In genomic region chr5:34740306-34740891, GRCh38 we compare ENCODE assay signal across 22 cellular contexts.
A peak's percentile ranks its signal among the peaks of the same experiment; 100 is the strongest.
DNase-seq lines count a peak whose midpoint lies in the region; ATAC-seq and TF ChIP-seq lines count a peak whose summit lies in the region.
"Had no signal": no experiment of that assay in that cellular context is flagged by ENCODE, and none has a peak within 500 bp of the region (broad histone marks: within the 10 kb centered on the region; RNA-seq: fewer than 3 reads in every experiment).

No MANE protein-coding gene starts in this region.

- H3K27ac Mint-ChIP-seq in T-helper 17 cell: peak overlapping the region; percentile 34
- H3K27ac Mint-ChIP-seq: CD8-positive, alpha-beta T cell; GM23338; naive thymus-derived CD8-positive, alpha-beta T cell; stimulated activated memory B cell treated with anti-CD40 and anti-IgM and Interleukin-4, amounts not matched to agents 10 μg/mL and 1 μg/mL and 100 μg/mL, for 72 hours had no signal

- 66 to 71% methylated on average over 6 of the region's 6 CpGs for WGBS in lung, 2 donors
- 44% methylated on average over 6 of the region's 6 CpGs for WGBS in smooth muscle cell (ENCODE audit: low lambda C conversion rate)

- H3K9me3 ChIP-seq in T-helper 17 cell (ENCODE audit: control insufficient read depth, low read length, poor library complexity, severe bottlenecking) (no peaks in the 10 kb centered on the region), lung (ENCODE audit: control insufficient read depth in 2 of 2, insufficient read depth in 1 of 2, low read length in 1 of 2) (no peaks in the 10 kb centered on the region), smooth muscle cell (replicated peaks; ENCODE audit: low read depth) (no peaks in the 10 kb centered on the region)
- H3K9me3 ChIP-seq: psoas muscle had no signal

- TF ChIP-seq CTCF in fibroblast of the aortic adventitia (IDR thresholded peaks at IDR 0.05; ENCODE audit: insufficient read depth, low read length) (peak; percentile 3), lung (IDR thresholded peaks at IDR 0.05; ENCODE audit: control extremely low read depth, extremely low read depth) (no peak), smooth muscle cell (IDR thresholded peaks at IDR 0.05; ENCODE audit: borderline replicate concordance, insufficient read depth, poor library complexity, severe bottlenecking) (no peak)

- no peak overlapping the region for H2AFZ ChIP-seq in smooth muscle cell (ENCODE audit: low read depth)
- H2AFZ ChIP-seq: GM23338 had no signal

- H3K4me3 ChIP-seq in fibroblast of the aortic adventitia (ENCODE audit: low read depth, low read length) (no peak overlapping the region), lung (no peak overlapping the region), smooth muscle cell (no peak overlapping the region)
- H3K4me3 ChIP-seq: GM23338, psoas muscle, SK-N-MC had no signal

- no peaks in the 10 kb centered on the region for H3K27me3 ChIP-seq in lung (ENCODE audit: control insufficient read depth, insufficient read depth)
- H3K27me3 ChIP-seq in smooth muscle cell (ENCODE audit: low read depth): no peaks in the 10 kb centered on the region

- H3K4me1 Mint-ChIP-seq in T-helper 17 cell: no peaks in the 10 kb centered on the region
- H3K4me1 Mint-ChIP-seq: stimulated activated memory B cell treated with anti-CD40 and anti-IgM and Interleukin-4, amounts not matched to agents 10 μg/mL and 1 μg/mL and 100 μg/mL, for 72 hours had no signal

- peak overlapping the region; percentile 7 for H3K9ac ChIP-seq in smooth muscle cell (ENCODE audit: low read depth)

- peaks cover 6 to 9% of the 10 kb centered on the region in 2 donors for H3K4me1 ChIP-seq in lung (ENCODE audit: control insufficient read depth in 2 of 2, insufficient read depth in 2 of 2, low read length in 2 of 2)
- peaks cover 5% of the 10 kb centered on the region for H3K4me1 ChIP-seq in smooth muscle cell (ENCODE audit: low read depth)
- H3K4me1 ChIP-seq: psoas muscle had no signal

- no peak overlapping the region for H3K27ac ChIP-seq in lung (ENCODE audit: low read depth in 1 of 2, low read length in 1 of 2)
- peak overlapping the region; percentile 90 for H3K27ac ChIP-seq in smooth muscle cell (ENCODE audit: low read depth)
- H3K27ac ChIP-seq: psoas muscle, SK-N-MC had no signal

- intact Hi-C loops in posterior cingulate gyrus (cut with DNase I): no loop called here

- no peaks in the 10 kb centered on the region for H3K36me3 Mint-ChIP-seq in T-helper 17 cell (ENCODE audit: low read depth)
- H3K36me3 Mint-ChIP-seq: CD8-positive, alpha-beta T cell; naive thymus-derived CD8-positive, alpha-beta T cell; stimulated activated memory B cell treated with anti-CD40 and anti-IgM and Interleukin-4, amounts not matched to agents 10 μg/mL and 1 μg/mL and 100 μg/mL, for 72 hours had no signal

- ATAC-seq in T-helper 17 cell (no peak), lung (ENCODE audit: insufficient read depth, low FRiP score) (peak; percentile 42), GM19397 (IDR thresholded peaks at IDR 0.05; ENCODE audit: unreplicated experiment) (no peak)
- ATAC-seq: CD8-positive, alpha-beta T cell; GM23338; left colon; naive thymus-derived CD8-positive, alpha-beta T cell; PC-3; psoas muscle; stimulated activated memory B cell treated with anti-CD40 and anti-IgM and Interleukin-4, amounts not matched to agents 10 μg/mL and 1 μg/mL and 100 μg/mL, for 72 hours had no signal

- peak overlapping the region; percentile 34 for H3K4me2 ChIP-seq in smooth muscle cell
- H3K4me2 ChIP-seq: GM23338 had no signal

- no peaks in the 10 kb centered on the region for H3K36me3 ChIP-seq in lung (ENCODE audit: control insufficient read depth in 2 of 2, insufficient read depth in 2 of 2, low read length in 2 of 2)
- H3K36me3 ChIP-seq in smooth muscle cell (ENCODE audit: low read depth): no peaks in the 10 kb centered on the region

- DNase-seq in T-helper 17 cell: no peak
- peak; percentile 83 for DNase-seq in fibroblast of the aortic adventitia (ENCODE audit: low read depth)
- DNase-seq in lung (ENCODE audit: low spot score): peak; percentile 34
- no peak for DNase-seq in smooth muscle cell (lab: John Stamatoyannopoulos, UW; ENCODE audit: unreplicated experiment)
- no peak for DNase-seq in NK-92 (lab: John Stamatoyannopoulos, UW; ENCODE audit: unreplicated experiment)
- DNase-seq in posterior cingulate gyrus: no peak
- no peak for DNase-seq in HT-29 (ENCODE audit: low spot score)
- DNase-seq: activated CD4-positive, alpha-beta T cell treated with anti-CD3 and anti-CD28 coated beads for 4 hours; activated effector memory CD4-positive, alpha-beta T cell treated with Interleukin-2 at 50 U/mL for 16 hours; CD8-positive, alpha-beta T cell; cerebellar nuclear complex; left colon; naive thymus-derived CD8-positive, alpha-beta T cell; NCI-H1417; NCI-H2171 treated with DMSO at 0.1 percent for 48 hours; NCI-H774; PC-3; psoas muscle had no signal

- no peaks in the 10 kb centered on the region for H3K27me3 Mint-ChIP-seq in T-helper 17 cell
- H3K27me3 Mint-ChIP-seq: stimulated activated memory B cell treated with anti-CD40 and anti-IgM and Interleukin-4, amounts not matched to agents 10 μg/mL and 1 μg/mL and 100 μg/mL, for 72 hours had no signal

- H4K20me1 ChIP-seq in smooth muscle cell (ENCODE audit: low read depth): peaks cover 51% of the 10 kb centered on the region

- H3K4me3 Mint-ChIP-seq in T-helper 17 cell: no peak overlapping the region
- H3K4me3 Mint-ChIP-seq: CD8-positive, alpha-beta T cell; GM23338; naive thymus-derived CD8-positive, alpha-beta T cell; stimulated activated memory B cell treated with anti-CD40 and anti-IgM and Interleukin-4, amounts not matched to agents 10 μg/mL and 1 μg/mL and 100 μg/mL, for 72 hours had no signal

- H3K79me2 ChIP-seq in smooth muscle cell (ENCODE audit: low read depth): peaks cover 76% of the 10 kb centered on the region

- peaks cover 44% of the 10 kb centered on the region for H3F3A ChIP-seq in smooth muscle cell (ENCODE audit: low read depth)

Comparison
In these comparisons a context has a peak if more than half of its experiments do, and no peak if none do; other contexts are left out.
1. DNase-seq: peak in fibroblast of the aortic adventitia (single experiment) and lung (single experiment); none in T-helper 17 cell (0 of 3), smooth muscle cell (single experiment), NK-92 (single experiment), posterior cingulate gyrus (0 of 10) and HT-29 (single experiment).